In the genomic region with DNA sequence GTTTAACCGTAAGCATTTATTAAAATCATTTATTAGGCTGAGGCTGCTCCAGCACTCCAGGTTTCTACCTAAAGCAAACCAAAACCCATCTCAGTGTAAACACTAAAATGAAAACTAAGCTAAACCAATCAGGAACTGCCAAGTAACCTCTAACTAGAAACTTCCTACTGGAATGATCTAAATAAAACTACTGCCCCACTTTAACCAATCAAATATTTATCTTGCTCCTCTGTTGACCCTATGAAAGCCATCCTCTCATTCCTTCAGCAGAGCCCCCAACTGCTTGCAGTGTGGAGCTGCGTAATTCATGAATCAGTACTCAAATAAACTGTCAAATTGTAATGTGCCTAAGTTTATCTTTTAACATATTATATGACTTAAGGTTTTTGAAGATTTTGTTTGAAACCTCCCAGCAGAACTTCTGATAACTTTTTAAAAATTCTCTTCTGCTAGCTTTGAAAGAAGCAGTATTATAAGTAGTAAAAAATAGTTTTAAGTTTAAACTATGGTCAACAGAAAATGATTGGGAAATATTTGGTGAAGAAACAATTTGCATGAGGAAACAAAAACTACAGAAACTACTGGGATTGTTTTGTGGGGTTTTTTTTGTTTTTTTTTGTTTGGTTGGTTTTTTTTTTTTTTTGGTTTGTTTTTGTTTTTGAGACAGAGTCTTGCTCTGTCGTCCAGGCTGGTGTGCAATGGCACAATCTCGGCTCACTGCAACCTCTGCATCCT, we compare ENCODE assay signal across 2 cellular contexts.
TF ChIP-seq lines count a peak whose summit lies in the region.

No MANE protein-coding gene starts in this region.

TF ChIP-seq in SK-N-SH, 30 proteins besides CTCF, POLR2A, EP300 and RAD21 (continued from another document):
- TF ChIP-seq, protein P1, sequence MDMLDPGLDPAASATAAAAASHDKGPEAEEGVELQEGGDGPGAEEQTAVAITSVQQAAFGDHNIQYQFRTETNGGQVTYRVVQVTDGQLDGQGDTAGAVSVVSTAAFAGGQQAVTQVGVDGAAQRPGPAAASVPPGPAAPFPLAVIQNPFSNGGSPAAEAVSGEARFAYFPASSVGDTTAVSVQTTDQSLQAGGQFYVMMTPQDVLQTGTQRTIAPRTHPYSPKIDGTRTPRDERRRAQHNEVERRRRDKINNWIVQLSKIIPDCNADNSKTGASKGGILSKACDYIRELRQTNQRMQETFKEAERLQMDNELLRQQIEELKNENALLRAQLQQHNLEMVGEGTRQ (IDR thresholded peaks at IDR 0.05; ENCODE audit: borderline replicate concordance, low read depth, low read length): no peak
- TF ChIP-seq SMC3 (IDR thresholded peaks at IDR 0.05; ENCODE audit: low read depth, low read length): no peak
TF ChIP-seq in SK-N-SH: peak in this region for 0.

TF ChIP-seq in SK-N-SH treated with all-trans-retinoic acid at 6 μM for 48 hours, 23 proteins besides CTCF, POLR2A, EP300 and RAD21 (continued from another document):
- no peak for TF ChIP-seq ZFP3 (CRISPR knock-in tag; IDR thresholded peaks at IDR 0.05)
- no peak for TF ChIP-seq ESRRG (CRISPR knock-in tag; IDR thresholded peaks at IDR 0.05)
- TF ChIP-seq SNAI2 (CRISPR knock-in tag; IDR thresholded peaks at IDR 0.05): no peak
- TF ChIP-seq TOX (CRISPR knock-in tag; IDR thresholded peaks at IDR 0.05; ENCODE audit: borderline replicate concordance): no peak
- TF ChIP-seq ZNF565 (CRISPR knock-in tag; conservative IDR thresholded peaks at IDR 0.05; ENCODE audit: low read depth): no peak
- TF ChIP-seq, protein P2, sequence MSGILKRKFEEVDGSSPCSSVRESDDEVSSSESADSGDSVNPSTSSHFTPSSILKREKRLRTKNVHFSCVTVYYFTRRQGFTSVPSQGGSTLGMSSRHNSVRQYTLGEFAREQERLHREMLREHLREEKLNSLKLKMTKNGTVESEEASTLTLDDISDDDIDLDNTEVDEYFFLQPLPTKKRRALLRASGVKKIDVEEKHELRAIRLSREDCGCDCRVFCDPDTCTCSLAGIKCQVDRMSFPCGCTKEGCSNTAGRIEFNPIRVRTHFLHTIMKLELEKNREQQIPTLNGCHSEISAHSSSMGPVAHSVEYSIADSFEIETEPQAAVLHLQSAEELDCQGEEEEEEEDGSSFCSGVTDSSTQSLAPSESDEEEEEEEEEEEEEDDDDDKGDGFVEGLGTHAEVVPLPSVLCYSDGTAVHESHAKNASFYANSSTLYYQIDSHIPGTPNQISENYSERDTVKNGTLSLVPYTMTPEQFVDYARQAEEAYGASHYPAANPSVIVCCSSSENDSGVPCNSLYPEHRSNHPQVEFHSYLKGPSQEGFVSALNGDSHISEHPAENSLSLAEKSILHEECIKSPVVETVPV (CRISPR knock-in tag; IDR thresholded peaks at IDR 0.05): no peak
- no peak for TF ChIP-seq ZNF70 (CRISPR knock-in tag; IDR thresholded peaks at IDR 0.05)
- TF ChIP-seq, protein P3, sequence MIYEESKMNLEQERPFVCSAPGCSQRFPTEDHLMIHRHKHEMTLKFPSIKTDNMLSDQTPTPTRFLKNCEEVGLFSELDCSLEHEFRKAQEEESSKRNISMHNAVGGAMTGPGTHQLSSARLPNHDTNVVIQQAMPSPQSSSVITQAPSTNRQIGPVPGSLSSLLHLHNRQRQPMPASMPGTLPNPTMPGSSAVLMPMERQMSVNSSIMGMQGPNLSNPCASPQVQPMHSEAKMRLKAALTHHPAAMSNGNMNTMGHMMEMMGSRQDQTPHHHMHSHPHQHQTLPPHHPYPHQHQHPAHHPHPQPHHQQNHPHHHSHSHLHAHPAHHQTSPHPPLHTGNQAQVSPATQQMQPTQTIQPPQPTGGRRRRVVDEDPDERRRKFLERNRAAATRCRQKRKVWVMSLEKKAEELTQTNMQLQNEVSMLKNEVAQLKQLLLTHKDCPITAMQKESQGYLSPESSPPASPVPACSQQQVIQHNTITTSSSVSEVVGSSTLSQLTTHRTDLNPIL (CRISPR knock-in tag; IDR thresholded peaks at IDR 0.05; ENCODE audit: low read depth): no peak
- TF ChIP-seq GLIS3 (CRISPR knock-in tag; IDR thresholded peaks at IDR 0.05): no peak
- TF ChIP-seq OSR1 (CRISPR knock-in tag; IDR thresholded peaks at IDR 0.05): no peak
- TF ChIP-seq ISL1 (CRISPR knock-in tag; IDR thresholded peaks at IDR 0.05): no peak
- TF ChIP-seq PPARA (CRISPR knock-in tag; IDR thresholded peaks at IDR 0.05; ENCODE audit: borderline replicate concordance): no peak
- no peak for TF ChIP-seq ZFP30 (CRISPR knock-in tag; IDR thresholded peaks at IDR 0.05)
- TF ChIP-seq, protein P4, sequence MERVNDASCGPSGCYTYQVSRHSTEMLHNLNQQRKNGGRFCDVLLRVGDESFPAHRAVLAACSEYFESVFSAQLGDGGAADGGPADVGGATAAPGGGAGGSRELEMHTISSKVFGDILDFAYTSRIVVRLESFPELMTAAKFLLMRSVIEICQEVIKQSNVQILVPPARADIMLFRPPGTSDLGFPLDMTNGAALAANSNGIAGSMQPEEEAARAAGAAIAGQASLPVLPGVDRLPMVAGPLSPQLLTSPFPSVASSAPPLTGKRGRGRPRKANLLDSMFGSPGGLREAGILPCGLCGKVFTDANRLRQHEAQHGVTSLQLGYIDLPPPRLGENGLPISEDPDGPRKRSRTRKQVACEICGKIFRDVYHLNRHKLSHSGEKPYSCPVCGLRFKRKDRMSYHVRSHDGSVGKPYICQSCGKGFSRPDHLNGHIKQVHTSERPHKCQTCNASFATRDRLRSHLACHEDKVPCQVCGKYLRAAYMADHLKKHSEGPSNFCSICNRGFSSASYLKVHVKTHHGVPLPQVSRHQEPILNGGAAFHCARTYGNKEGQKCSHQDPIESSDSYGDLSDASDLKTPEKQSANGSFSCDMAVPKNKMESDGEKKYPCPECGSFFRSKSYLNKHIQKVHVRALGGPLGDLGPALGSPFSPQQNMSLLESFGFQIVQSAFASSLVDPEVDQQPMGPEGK (CRISPR knock-in tag; IDR thresholded peaks at IDR 0.05; ENCODE audit: borderline replicate concordance): no peak
